In genomic region chr5:175878544-175879438, GRCh38 we compare ENCODE assay signal across 29 cellular contexts. TPM values are rescaled to one million over a fixed set of nuclear protein-coding genes. Genes with fewer than 3 reads are reported as not detected.
DNase-seq lines count a peak whose midpoint lies in the region; ATAC-seq and TF ChIP-seq lines count a peak whose summit lies in the region.
"Had no signal": no experiment of that assay in that cellular context is flagged by ENCODE, and none has a peak within 500 bp of the region (broad histone marks: within the 10 kb centered on the region; RNA-seq: fewer than 3 reads in every experiment).

No MANE protein-coding gene starts in this region.

- H3K27me3 Mint-ChIP-seq in Caco-2 (ENCODE audit: insufficient read depth, unreplicated experiment): peaks cover 7% of the 10 kb centered on the region
- H3K27me3 Mint-ChIP-seq in natural killer cell treated with Interleukin-12 subunit alpha and Interleukin-12 subunit beta and Interleukin-15 and Interleukin-18, amount 100 ng/mL, for 72 hours: peaks cover 46 to 51% of the 10 kb centered on the region in 2 donors

- H3K36me3 ChIP-seq in neuronal stem cell (replicated peaks in 1 of 2; ENCODE audit: control insufficient read depth in 2 of 2, insufficient read depth in 2 of 2, low read length in 2 of 2) (no peaks in the 10 kb centered on the region), Caco-2 (ENCODE audit: control insufficient read depth, insufficient read depth, low read length) (no peaks in the 10 kb centered on the region)
- H3K36me3 ChIP-seq: heart right ventricle, Peyer's patch, thyroid gland had no signal

- H3K4me1 Mint-ChIP-seq in Caco-2 (ENCODE audit: low read depth, unreplicated experiment): no peaks in the 10 kb centered on the region
- peaks cover 6 to 14% of the 10 kb centered on the region in 2 donors for H3K4me1 Mint-ChIP-seq in natural killer cell treated with Interleukin-12 subunit alpha and Interleukin-12 subunit beta and Interleukin-15 and Interleukin-18, amount 100 ng/mL, for 72 hours (ENCODE audit: low read depth in 2 of 2)
- H3K4me1 Mint-ChIP-seq: activated naive CD8-positive, alpha-beta T cell treated with anti-CD3 and anti-CD28 coated beads, Interleukin-2, amount 10 ng/mL, durations not matched to agents 7 days and 5 days; central memory CD8-positive, alpha-beta T cell had no signal

- H3K36me3 Mint-ChIP-seq in Caco-2 (ENCODE audit: insufficient read depth, unreplicated experiment): no peaks in the 10 kb centered on the region
- peaks cover 6% of the 10 kb centered on the region for H3K36me3 Mint-ChIP-seq in natural killer cell treated with Interleukin-12 subunit alpha and Interleukin-12 subunit beta and Interleukin-15 and Interleukin-18, amount 100 ng/mL, for 72 hours
- H3K36me3 Mint-ChIP-seq: activated naive CD8-positive, alpha-beta T cell treated with anti-CD3 and anti-CD28 coated beads, Interleukin-2, amount 10 ng/mL, durations not matched to agents 7 days and 5 days had no signal

- H4K8ac ChIP-seq in neuronal stem cell (ENCODE audit: low read depth, low read length): no peak overlapping the region

- H3K9me3 Mint-ChIP-seq in Caco-2 (ENCODE audit: unreplicated experiment): no peaks in the 10 kb centered on the region
- no peaks in the 10 kb centered on the region for H3K9me3 Mint-ChIP-seq in natural killer cell treated with Interleukin-12 subunit alpha and Interleukin-12 subunit beta and Interleukin-15 and Interleukin-18, amount 100 ng/mL, for 72 hours
- H3K9me3 Mint-ChIP-seq: activated CD8-positive, alpha-beta T cell treated with anti-CD3 and anti-CD28 coated beads for 36 hours; activated naive CD8-positive, alpha-beta T cell treated with anti-CD3 and anti-CD28 coated beads, Interleukin-2, amount 10 ng/mL, durations not matched to agents 7 days and 5 days; central memory CD8-positive, alpha-beta T cell; stimulated activated naive B cell treated with anti-CD40 and anti-IgM and Interleukin-4, amounts not matched to agents 10 μg/mL and 1 μg/mL and 100 μg/mL, for 72 hours had no signal

- no peak overlapping the region for H2BK15ac ChIP-seq in neuronal stem cell (ENCODE audit: low read length)

- WGBS in neuronal stem cell (ENCODE audit: extremely low coverage in 2 of 2, insufficient read length in 2 of 2, insufficient replicate concordance in 1 of 2), 2 donors: no CpG with 5 or more reads among the region's 44 CpGs

- no peaks in the 10 kb centered on the region for H3K9me3 ChIP-seq in iPS-18c (ENCODE audit: control insufficient read depth, insufficient read depth, low read length)
- peaks cover 0 to 2% of the 10 kb centered on the region in 2 donors for H3K9me3 ChIP-seq in neuronal stem cell (replicated peaks in 1 of 2; ENCODE audit: control insufficient read depth in 2 of 2, insufficient read depth in 1 of 2, low read depth in 1 of 2, low read length in 2 of 2)
- no peaks in the 10 kb centered on the region for H3K9me3 ChIP-seq in Caco-2
- H3K9me3 ChIP-seq: heart right ventricle, Peyer's patch, thyroid gland had no signal

- H3K9ac ChIP-seq in neuronal stem cell (ENCODE audit: low read depth, low read length, poor library complexity): peak overlapping the region; percentile 44

- POLR2A ChIA-PET in Caco-2 (lab: Charles Lee): no interaction called here

- H2BK5ac ChIP-seq in neuronal stem cell (ENCODE audit: low read length): no peak overlapping the region

- peak overlapping the region; percentile 50 for H3K23ac ChIP-seq in neuronal stem cell (ENCODE audit: low read depth, low read length, poor library complexity)

- H2AFZ ChIP-seq in neuronal stem cell (ENCODE audit: low read length): no peak overlapping the region

- no peak overlapping the region for H4K91ac ChIP-seq in neuronal stem cell (ENCODE audit: low read depth, low read length, poor library complexity)

- no peak overlapping the region for H3K14ac ChIP-seq in neuronal stem cell (ENCODE audit: low read length)

- no peak overlapping the region for H3K27ac Mint-ChIP-seq in Caco-2 (ENCODE audit: unreplicated experiment)
- H3K27ac Mint-ChIP-seq in natural killer cell treated with Interleukin-12 subunit alpha and Interleukin-12 subunit beta and Interleukin-15 and Interleukin-18, amount 100 ng/mL, for 72 hours: no peak overlapping the region
- H3K27ac Mint-ChIP-seq: activated CD8-positive, alpha-beta T cell treated with anti-CD3 and anti-CD28 coated beads for 36 hours; activated naive CD8-positive, alpha-beta T cell treated with anti-CD3 and anti-CD28 coated beads, Interleukin-2, amount 10 ng/mL, durations not matched to agents 7 days and 5 days; stimulated activated naive B cell treated with anti-CD40 and anti-IgM and Interleukin-4, amounts not matched to agents 10 μg/mL and 1 μg/mL and 100 μg/mL, for 72 hours had no signal

- H2BK12ac ChIP-seq in neuronal stem cell (ENCODE audit: low read length): no peak overlapping the region

- H3K27me3 ChIP-seq in neuronal stem cell (ENCODE audit: control insufficient read depth in 3 of 3, insufficient read depth in 3 of 3, low read depth in 1 of 3, low read length in 3 of 3) (peaks cover 0 to 34% (median 0%) of the 10 kb centered on the region in 3 experiments), Caco-2 (replicated peaks; ENCODE audit: control insufficient read depth, insufficient read depth, low read length) (no peaks in the 10 kb centered on the region)

- H3K4me3 ChIP-seq in iPS-18c (ENCODE audit: insufficient read depth, low read depth, low read length) (peak overlapping the region; percentile 28; the same call in 1 of the 2 replicates), neuronal stem cell (ENCODE audit: low read length in 2 of 2) (no peak overlapping the region), Caco-2 (ENCODE audit: low read depth, low read length) (no peak overlapping the region)
- H3K4me3 ChIP-seq: dorsolateral prefrontal cortex, heart right ventricle, Peyer's patch, thyroid gland had no signal

- peak; percentile 78 for DNase-seq in ELF-1 (ENCODE audit: low read depth, low spot score)
- peak; percentile 8 for DNase-seq in SK-MEL-5 (ENCODE audit: low read depth, low spot score)
- DNase-seq in neuronal stem cell (ENCODE audit: low spot score): no peak
- no peak for DNase-seq in Caco-2
- no peak for DNase-seq in activated CD4-positive, alpha-beta T cell treated with anti-CD3 and anti-CD28 coated beads for 1 hour
- DNase-seq in natural killer cell treated with Interleukin-12 subunit alpha and Interleukin-12 subunit beta and Interleukin-15 and Interleukin-18, amount 100 ng/mL, for 72 hours (ENCODE audit: low spot score): no peak
- DNase-seq: activated CD4-positive, CD25-positive, alpha-beta regulatory T cell treated with anti-CD3 and anti-CD28 coated beads, Interleukin-2, amount 50 U/mL, for 72 hours; activated CD8-positive, alpha-beta T cell treated with anti-CD3 and anti-CD28 coated beads for 36 hours; activated effector memory CD4-positive, alpha-beta T cell treated with Interleukin-2 at 50 U/mL for 16 hours; activated naive CD8-positive, alpha-beta T cell treated with anti-CD3 and anti-CD28 coated beads, Interleukin-2, amount 10 ng/mL, durations not matched to agents 7 days and 5 days; EL; heart right ventricle; kidney glomerular epithelial cell; NCI-H187 treated with DMSO at 0.1 percent for 48 hours; NCI-H524 treated with DMSO at 0.1 percent for 48 hours; nucleus accumbens; Peyer's patch; retina; stimulated activated CD4-positive, alpha-beta T cell treated with anti-CD3 and anti-CD28 coated beads, Interleukin-2, amount 100 ng/mL, for 48 hours; stimulated activated naive B cell treated with anti-CD40 and anti-IgM and Interleukin-4, amounts not matched to agents 10 μg/mL and 1 μg/mL and 100 μg/mL, for 72 hours; T-cell; thyroid gland had no signal

- intact Hi-C loops in Caco-2 (cut with micrococcal nuclease; ENCODE audit: unreplicated experiment): no loop called here

- no peak overlapping the region for H2AK5ac ChIP-seq in neuronal stem cell (ENCODE audit: low read depth, low read length)

- in situ Hi-C loops in SK-MEL-5 (cut with HindIII; ENCODE audit: low pct_unique_long_range_greater_than_20kb, low sequenced_read_pairs): no loop called here

- H3K4me2 ChIP-seq in neuronal stem cell (ENCODE audit: insufficient read depth, low read length, poor library complexity, severe bottlenecking): peak overlapping the region; percentile 29

- H3K4me3 Mint-ChIP-seq in Caco-2 (ENCODE audit: unreplicated experiment): no peak overlapping the region
- no peak overlapping the region for H3K4me3 Mint-ChIP-seq in natural killer cell treated with Interleukin-12 subunit alpha and Interleukin-12 subunit beta and Interleukin-15 and Interleukin-18, amount 100 ng/mL, for 72 hours
- H3K4me3 Mint-ChIP-seq: activated CD8-positive, alpha-beta T cell treated with anti-CD3 and anti-CD28 coated beads for 36 hours; activated naive CD8-positive, alpha-beta T cell treated with anti-CD3 and anti-CD28 coated beads, Interleukin-2, amount 10 ng/mL, durations not matched to agents 7 days and 5 days; central memory CD8-positive, alpha-beta T cell; stimulated activated naive B cell treated with anti-CD40 and anti-IgM and Interleukin-4, amounts not matched to agents 10 μg/mL and 1 μg/mL and 100 μg/mL, for 72 hours; T-cell had no signal

- BruUV-seq in Caco-2 (replicated peaks; lab: Mats Ljungman, UMichigan): no TSS peak

- H3K27ac ChIP-seq in neuronal stem cell (replicated peaks; ENCODE audit: low read length): no peak overlapping the region
- H3K27ac ChIP-seq: epithelial cell of prostate, heart right ventricle, Peyer's patch, thyroid gland had no signal

- H2BK120ac ChIP-seq in neuronal stem cell (ENCODE audit: low read depth, low read length): peak overlapping the region; percentile 6

- H3K4me1 ChIP-seq in neuronal stem cell (ENCODE audit: control insufficient read depth in 2 of 2, insufficient read depth in 1 of 2, low read depth in 1 of 2, low read length in 2 of 2) (peaks cover 0 to 19% of the 10 kb centered on the region in 2 donors), Caco-2 (peaks cover 9% of the 10 kb centered on the region)
- H3K4me1 ChIP-seq: heart right ventricle, Peyer's patch, thyroid gland had no signal

- no peaks in the 10 kb centered on the region for H3K79me1 ChIP-seq in neuronal stem cell (ENCODE audit: low read depth, low read length)

- no peak for ATAC-seq in natural killer cell treated with Interleukin-12 subunit alpha and Interleukin-12 subunit beta and Interleukin-15 and Interleukin-18, amount 100 ng/mL, for 72 hours
- ATAC-seq in GM19463 (IDR thresholded peaks at IDR 0.05; ENCODE audit: unreplicated experiment): no peak
- ATAC-seq: activated CD8-positive, alpha-beta T cell treated with anti-CD3 and anti-CD28 coated beads for 36 hours; heart right ventricle; stimulated activated naive B cell treated with anti-CD40 and anti-IgM and Interleukin-4, amounts not matched to agents 10 μg/mL and 1 μg/mL and 100 μg/mL, for 72 hours; T-cell had no signal

- peak overlapping the region; percentile 45 for H3K18ac ChIP-seq in neuronal stem cell (ENCODE audit: low read length)

- no peak overlapping the region for H3K4ac ChIP-seq in neuronal stem cell (ENCODE audit: low read length)

- TF ChIP-seq CTCF in Caco-2 (IDR thresholded peaks at IDR 0.05; ENCODE audit: insufficient read depth in 1 of 2, low read depth in 1 of 2, low read length in 1 of 2, severe bottlenecking in 1 of 2, unreplicated experiment in 1 of 2): no peak

- CTCF ChIA-PET in Caco-2 (lab: Charles Lee): no interaction called here

RNA-seq across cellular contexts. Expression of gene CPLX2, which starts 7.4 kb away (rescaled TPM):
- total RNA-seq in SK-MEL-5 (2014; rRNA removed; shearing (Covaris generic)): not detected in 2 replicates
- polyA plus RNA-seq in SK-MEL-5 (2015; cell fraction: cytosol; rRNA removed): 0.01 TPM in 1 of 2 replicates, not detected in the other
- not detected in 2 replicates for polyA plus RNA-seq in SK-MEL-5 (2015; cell fraction: nucleus; rRNA removed)
- polyA plus RNA-seq in neuronal stem cell (2013, experiment 1 of 2): 0.10 TPM
- 0.07 TPM for polyA plus RNA-seq in neuronal stem cell (2013, experiment 2 of 2)
- not detected in 2 replicates for total RNA-seq in Caco-2 (2022)
- total RNA-seq in natural killer cell treated with Interleukin-12 subunit alpha and Interleukin-12 subunit beta and Interleukin-15 and Interleukin-18, amount 100 ng/mL, for 72 hours: not detected
- total RNA-seq: activated CD8-positive, alpha-beta T cell treated with anti-CD3 and anti-CD28 coated beads for 36 hours; activated naive CD8-positive, alpha-beta T cell treated with anti-CD3 and anti-CD28 coated beads, Interleukin-2, amount 10 ng/mL, durations not matched to agents 7 days and 5 days; heart right ventricle; LHCN-M2; lung microvascular endothelial cell; T-cell had no signal

Comparison
In these comparisons a context has a peak if more than half of its experiments do, and no peak if none do; other contexts are left out.
1. DNase-seq: peak in ELF-1 (single experiment) and SK-MEL-5 (single experiment); none in neuronal stem cell (single experiment), Caco-2 (0 of 2), activated CD4-positive, alpha-beta T cell treated with anti-CD3 and anti-CD28 coated beads for 1 hour (single experiment) and natural killer cell treated with Interleukin-12 subunit alpha and Interleukin-12 subunit beta and Interleukin-15 and Interleukin-18, amount 100 ng/mL, for 72 hours (single experiment).